8 cellular contexts compared by ENCODE assay signal in the genomic region with DNA sequence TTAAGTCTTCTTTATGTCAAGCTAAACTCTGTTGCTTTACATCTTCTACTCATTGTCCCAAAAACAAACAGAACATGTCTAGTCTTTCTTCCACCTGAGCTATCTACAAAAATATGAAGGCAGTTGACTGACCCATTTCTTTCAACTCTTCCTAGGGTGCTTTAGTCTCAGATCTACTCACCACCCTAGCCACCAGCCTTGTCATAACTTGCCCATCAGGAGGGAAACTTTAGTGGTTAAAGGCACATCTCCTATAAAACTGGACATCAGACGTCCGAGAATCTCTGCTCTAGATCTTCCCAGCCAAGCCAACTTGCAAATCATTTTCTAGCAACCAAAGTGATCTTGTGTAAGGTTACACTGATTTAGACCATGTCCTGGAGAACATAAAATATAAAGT.
"Had no signal": no experiment of that assay in that cellular context is flagged by ENCODE, and none has a peak within 500 bp of the region (broad histone marks: within the 10 kb centered on the region; RNA-seq: fewer than 3 reads in every experiment).

No MANE protein-coding gene starts in this region.

- H3K4me2 ChIP-seq: GM23338 had no signal

- FAIRE-seq: H1, H54, HepG2 had no signal

- H3K27ac ChIP-seq: HL-60 had no signal

- ATAC-seq: GM23338, HepG2 had no signal

- H2AFZ ChIP-seq: GM23338 had no signal

- H3K4me3 ChIP-seq: GM23338 had no signal

- DNase-seq: H9, HCEC 1CT, KBM-7 had no signal
